ENCODE assay signal across 8 cellular contexts in the genomic region with DNA sequence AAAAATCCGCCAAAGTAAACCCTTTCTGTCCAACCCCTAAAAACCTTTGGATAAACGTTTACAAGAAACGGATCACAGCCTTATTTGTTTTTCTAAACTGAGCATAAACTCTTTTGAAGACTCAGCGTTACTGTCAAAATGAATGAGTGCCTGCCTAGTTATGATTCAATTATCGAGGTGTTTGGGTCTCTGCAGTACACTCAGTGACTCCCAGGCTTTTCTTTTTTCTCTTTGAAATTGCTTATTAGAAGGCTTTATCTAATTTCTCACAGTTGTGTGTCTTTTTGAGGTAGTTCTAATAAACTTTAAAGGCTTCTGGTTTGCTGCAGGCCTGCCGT. TPM values are rescaled to one million over a fixed set of nuclear protein-coding genes. Genes with fewer than 3 reads are reported as not detected.
A peak's percentile ranks its signal among the peaks of the same experiment; 100 is the strongest.
DNase-seq lines count a peak whose midpoint lies in the region; ATAC-seq and TF ChIP-seq lines count a peak whose summit lies in the region.

No MANE protein-coding gene starts in this region.

- H3K36me3 Mint-ChIP-seq in activated naive CD8-positive, alpha-beta T cell treated with anti-CD3 and anti-CD28 coated beads for 36 hours: peaks cover 52% of the 10 kb centered on the region

- peak overlapping the region; percentile 99 to 100 (median 100) for H3K27ac ChIP-seq in transverse colon

- no peak for TF ChIP-seq EP300 in transverse colon (IDR thresholded peaks at IDR 0.05; ENCODE audit: low read depth)

- no peaks in the 10 kb centered on the region for H3K36me3 ChIP-seq in transverse colon

- no peak for TF ChIP-seq POLR2A in transverse colon (IDR thresholded peaks at IDR 0.05)

- DNase-seq in NCI-H748 (lab: John Stamatoyannopoulos, UW; ENCODE audit: unreplicated experiment): peak; percentile 37
- DNase-seq in NCI-H748 treated with DMSO at 0.1 percent for 48 hours (lab: John Stamatoyannopoulos, UW): no peak
- no peak for DNase-seq in activated naive CD8-positive, alpha-beta T cell treated with anti-CD3 and anti-CD28 coated beads for 36 hours
- DNase-seq in kidney glomerular epithelial cell (lab: John Stamatoyannopoulos, UW): peak; percentile 45
- DNase-seq in transverse colon: no peak
- no peak for DNase-seq in NCI-H526 treated with DMSO at 0.1 percent for 48 hours (lab: John Stamatoyannopoulos, UW)
- DNase-seq in NCI-H2171 (lab: John Stamatoyannopoulos, UW): no peak

- peak; percentile 4 for ATAC-seq in HG03095 (IDR thresholded peaks at IDR 0.05; ENCODE audit: unreplicated experiment)

- peak overlapping the region; percentile 95 for H3K27ac Mint-ChIP-seq in activated naive CD8-positive, alpha-beta T cell treated with anti-CD3 and anti-CD28 coated beads for 36 hours

- in situ Hi-C loops in transverse colon (cut with MboI; ENCODE audit: low pct_ligation_motif_present in 1 of 4, low pct_unique_long_range_greater_than_20kb in 1 of 4, low sequenced_read_pairs in 3 of 4): no loop called here

- WGBS in transverse colon (ENCODE audit: low coverage in 1 of 2), 2 donors: 1 to 2% methylated on average over 6 of the region's 6 CpGs

- H3K27me3 Mint-ChIP-seq in activated naive CD8-positive, alpha-beta T cell treated with anti-CD3 and anti-CD28 coated beads for 36 hours: no peaks in the 10 kb centered on the region

- intact Hi-C loops in transverse colon (cut with DNase I; ENCODE audit: low total_unique reads): loop anchor here (5.0 kb wide), 1 partner anchor 114 kb away; no protein-coding TSS in a partner anchor

- H3K27me3 ChIP-seq in transverse colon: no peaks in the 10 kb centered on the region

- H3K9me3 Mint-ChIP-seq in activated naive CD8-positive, alpha-beta T cell treated with anti-CD3 and anti-CD28 coated beads for 36 hours: peaks cover 6% of the 10 kb centered on the region

- peak overlapping the region; percentile 70 to 94 (median 82) for H3K4me3 ChIP-seq in transverse colon

- peak overlapping the region; percentile 85 for H3K4me3 Mint-ChIP-seq in activated naive CD8-positive, alpha-beta T cell treated with anti-CD3 and anti-CD28 coated beads for 36 hours

- H3K4me1 Mint-ChIP-seq in activated naive CD8-positive, alpha-beta T cell treated with anti-CD3 and anti-CD28 coated beads for 36 hours: peaks cover 53% of the 10 kb centered on the region

- TF ChIP-seq CTCF in transverse colon (IDR thresholded peaks at IDR 0.05): no peak

- H3K4me1 ChIP-seq in transverse colon: peaks cover 16 to 39% (median 21%) of the 10 kb centered on the region in 4 donors

- H3K9me3 ChIP-seq in transverse colon: no peaks in the 10 kb centered on the region

RNA-seq across cellular contexts. Expression of gene RHBDD1, which starts 0.7 kb away (rescaled TPM):
- 10 to 100 TPM; 29.1 to 35.0 TPM for total RNA-seq in activated naive CD8-positive, alpha-beta T cell treated with anti-CD3 and anti-CD28 coated beads for 36 hours
- 10 to 100 TPM; 11.9 to 47.5 (median 22.5) TPM for total RNA-seq in transverse colon

RNA-seq across cellular contexts. Expression of gene IRS1, which starts 36.9 kb away (rescaled TPM):
- 1 to 10 TPM; 4.4 to 5.1 TPM for total RNA-seq in activated naive CD8-positive, alpha-beta T cell treated with anti-CD3 and anti-CD28 coated beads for 36 hours
- total RNA-seq in transverse colon: 10 to 100 TPM in 3 of 4 donors, 1 to 10 TPM in 1; 6.2 to 20.9 (median 12.8) TPM

Comparison
In these comparisons a context has a peak if more than half of its experiments do, and no peak if none do; other contexts are left out.
1. DNase-seq: peak in NCI-H748 (single experiment) and kidney glomerular epithelial cell (single experiment); none in NCI-H748 treated with DMSO at 0.1 percent for 48 hours (single experiment), activated naive CD8-positive, alpha-beta T cell treated with anti-CD3 and anti-CD28 coated beads for 36 hours (single experiment), transverse colon (single experiment), NCI-H526 treated with DMSO at 0.1 percent for 48 hours (single experiment) and NCI-H2171 (single experiment).